17 cellular contexts compared by ENCODE assay signal in the genomic region with DNA sequence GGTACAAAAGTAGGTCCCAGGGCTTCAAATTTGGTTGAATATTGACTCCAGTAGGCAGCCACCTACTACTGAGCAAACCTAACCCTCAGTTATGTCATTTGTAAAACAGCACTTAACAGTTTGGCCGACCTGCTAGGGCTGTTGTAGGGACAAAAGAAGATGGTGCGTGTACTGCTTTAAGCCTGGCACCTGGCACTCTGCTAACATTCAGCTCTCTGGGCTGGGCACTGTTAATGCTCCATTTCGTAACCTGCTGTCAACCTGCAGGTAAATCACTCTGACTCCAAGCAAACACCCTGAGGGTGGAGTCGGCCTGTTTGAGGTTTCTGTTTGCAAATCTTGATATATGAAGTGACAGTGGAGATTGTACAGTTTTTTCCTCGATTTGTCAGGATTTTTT. TPM values are rescaled to one million over a fixed set of nuclear protein-coding genes. Genes with fewer than 3 reads are reported as not detected.
A peak's percentile ranks its signal among the peaks of the same experiment; 100 is the strongest.
DNase-seq lines count a peak whose midpoint lies in the region; ATAC-seq and TF ChIP-seq lines count a peak whose summit lies in the region.
"Had no signal": no experiment of that assay in that cellular context is flagged by ENCODE, and none has a peak within 500 bp of the region (broad histone marks: within the 10 kb centered on the region; RNA-seq: fewer than 3 reads in every experiment).

No MANE protein-coding gene starts in this region.

- H2AFZ ChIP-seq in mesenchymal stem cell (ENCODE audit: low read depth, low read length): no peak overlapping the region

- no peak overlapping the region for H3K18ac ChIP-seq in mesenchymal stem cell (ENCODE audit: low read depth in 1 of 2, low read length in 2 of 2)

- H3K14ac ChIP-seq in mesenchymal stem cell (ENCODE audit: low read length in 2 of 2): no peak overlapping the region

- TF ChIP-seq POLR2A in breast epithelium (IDR thresholded peaks at IDR 0.05): no peak

- no peak overlapping the region for H4K91ac ChIP-seq in mesenchymal stem cell (ENCODE audit: low read length)

- H2BK15ac ChIP-seq in mesenchymal stem cell (ENCODE audit: low read depth, poor library complexity, severe bottlenecking): no peak overlapping the region

- H3K4ac ChIP-seq in mesenchymal stem cell (ENCODE audit: low read depth in 1 of 2, low read length in 2 of 2): no peak overlapping the region

- no peak overlapping the region for H3K4me2 ChIP-seq in mesenchymal stem cell (ENCODE audit: low read length, poor library complexity, severe bottlenecking)

- peaks cover 4% of the 10 kb centered on the region in 2 donors for H3K4me1 ChIP-seq in breast epithelium
- H3K4me1 ChIP-seq in mesenchymal stem cell (ENCODE audit: control insufficient read depth, insufficient read depth, low read depth, low read length): peaks cover 3% of the 10 kb centered on the region

- no peak overlapping the region for H2AK5ac ChIP-seq in mesenchymal stem cell (ENCODE audit: low read length, severe bottlenecking)

- no peak overlapping the region for H2BK120ac ChIP-seq in mesenchymal stem cell (ENCODE audit: low read depth, low read length)

- H3K9ac ChIP-seq in mesenchymal stem cell (ENCODE audit: low read length): no peak overlapping the region

- 98% methylated on average over 4 of the region's 5 CpGs for WGBS in mesenchymal stem cell

- H3K27me3 ChIP-seq in breast epithelium (no peaks in the 10 kb centered on the region), mesenchymal stem cell (ENCODE audit: control insufficient read depth in 1 of 2, insufficient read depth in 1 of 2, low read length in 2 of 2) (no peaks in the 10 kb centered on the region)
- H3K27me3 ChIP-seq: spleen, tibial nerve had no signal

- H3K27me3 Mint-ChIP-seq in activated naive CD8-positive, alpha-beta T cell: no peaks in the 10 kb centered on the region
- no peaks in the 10 kb centered on the region for H3K27me3 Mint-ChIP-seq in activated naive CD8-positive, alpha-beta T cell treated with anti-CD3 and anti-CD28 coated beads, Interleukin-2, amount 50 U/mL, for 24 hours
- H3K27me3 Mint-ChIP-seq: activated CD8-positive, alpha-beta T cell treated with anti-CD3 and anti-CD28 coated beads for 36 hours; central memory CD8-positive, alpha-beta T cell had no signal

- no peak overlapping the region for H3K23ac ChIP-seq in mesenchymal stem cell (ENCODE audit: low read length in 2 of 2)

- no peak overlapping the region for H2BK12ac ChIP-seq in mesenchymal stem cell (ENCODE audit: low read length in 2 of 2)

- H3K36me3 ChIP-seq in breast epithelium: peaks cover 8% of the 10 kb centered on the region
- peaks cover 51 to 67% of the 10 kb centered on the region in 2 experiments for H3K36me3 ChIP-seq in mesenchymal stem cell (ENCODE audit: control insufficient read depth in 1 of 2, insufficient read depth in 2 of 2, low read depth in 1 of 2, low read length in 2 of 2)

- peaks cover 36% of the 10 kb centered on the region for H3K4me1 Mint-ChIP-seq in activated naive CD8-positive, alpha-beta T cell (ENCODE audit: low read depth)
- peaks cover 47% of the 10 kb centered on the region for H3K4me1 Mint-ChIP-seq in activated naive CD8-positive, alpha-beta T cell treated with anti-CD3 and anti-CD28 coated beads, Interleukin-2, amount 50 U/mL, for 24 hours

- H3K4me3 ChIP-seq in breast epithelium (no peak overlapping the region), mesenchymal stem cell (ENCODE audit: insufficient read depth in 1 of 2, low read depth in 1 of 2, low read length in 2 of 2) (no peak overlapping the region)
- H3K4me3 ChIP-seq: spleen, tibial nerve had no signal

- H3K9me3 ChIP-seq in breast epithelium (no peaks in the 10 kb centered on the region), mesenchymal stem cell (ENCODE audit: control insufficient read depth, low read length) (no peaks in the 10 kb centered on the region)
- H3K9me3 ChIP-seq: spleen, tibial nerve had no signal

- peak overlapping the region; percentile 59 for H3K27ac ChIP-seq in breast epithelium
- H3K27ac ChIP-seq in mesenchymal stem cell (ENCODE audit: low read length, poor library complexity, severe bottlenecking): no peak overlapping the region
- H3K27ac ChIP-seq: spleen, tibial nerve had no signal

- intact Hi-C loops in breast epithelium (cut with DNase I; ENCODE audit: low total_unique reads): no loop called here

- no peaks in the 10 kb centered on the region for H3K9me3 Mint-ChIP-seq in activated naive CD8-positive, alpha-beta T cell (ENCODE audit: low read depth)
- no peaks in the 10 kb centered on the region for H3K9me3 Mint-ChIP-seq in activated naive CD8-positive, alpha-beta T cell treated with anti-CD3 and anti-CD28 coated beads, Interleukin-2, amount 50 U/mL, for 24 hours
- H3K9me3 Mint-ChIP-seq: activated CD8-positive, alpha-beta T cell treated with anti-CD3 and anti-CD28 coated beads for 36 hours; central memory CD8-positive, alpha-beta T cell had no signal

- ATAC-seq in activated naive CD8-positive, alpha-beta T cell treated with anti-CD3 and anti-CD28 coated beads, Interleukin-2, amount 50 U/mL, for 24 hours: no peak
- ATAC-seq in GM21529 (IDR thresholded peaks at IDR 0.05; ENCODE audit: unreplicated experiment): no peak
- ATAC-seq: activated CD8-positive, alpha-beta T cell treated with anti-CD3 and anti-CD28 coated beads for 36 hours had no signal

- H3K79me1 ChIP-seq in mesenchymal stem cell (replicated peaks; ENCODE audit: low read length, poor library complexity, severe bottlenecking): peaks cover 24% of the 10 kb centered on the region

- no peak for DNase-seq in activated naive CD8-positive, alpha-beta T cell treated with anti-CD3 and anti-CD28 coated beads, Interleukin-2, amount 50 U/mL, for 24 hours
- DNase-seq in breast epithelium (ENCODE audit: low spot score in 2 of 2) (peak; percentile 69 to 89), mesenchymal stem cell (no peak), ureter (ENCODE audit: low spot score) (peak; percentile 69), T1000 (lab: John Stamatoyannopoulos, UW) (no peak), cerebellar nuclear complex (lab: John Stamatoyannopoulos, UW) (no peak)
- DNase-seq: activated CD8-positive, alpha-beta T cell treated with anti-CD3 and anti-CD28 coated beads for 36 hours; activated naive CD4-positive, alpha-beta T cell; hippocampal formation; occipital lobe; spleen had no signal

- peaks cover 5% of the 10 kb centered on the region for H3K36me3 Mint-ChIP-seq in activated naive CD8-positive, alpha-beta T cell
- peaks cover 57% of the 10 kb centered on the region for H3K36me3 Mint-ChIP-seq in activated naive CD8-positive, alpha-beta T cell treated with anti-CD3 and anti-CD28 coated beads, Interleukin-2, amount 50 U/mL, for 24 hours (ENCODE audit: low read depth)

- no peak overlapping the region for H2BK5ac ChIP-seq in mesenchymal stem cell (ENCODE audit: low read depth, low read length, poor library complexity, severe bottlenecking)

- H3K27ac Mint-ChIP-seq in activated naive CD8-positive, alpha-beta T cell: peak overlapping the region; percentile 58
- no peak overlapping the region for H3K27ac Mint-ChIP-seq in activated naive CD8-positive, alpha-beta T cell treated with anti-CD3 and anti-CD28 coated beads, Interleukin-2, amount 50 U/mL, for 24 hours

- no peak for TF ChIP-seq CTCF in breast epithelium (IDR thresholded peaks at IDR 0.05)

- H3K4me3 Mint-ChIP-seq in activated naive CD8-positive, alpha-beta T cell: no peak overlapping the region
- no peak overlapping the region for H3K4me3 Mint-ChIP-seq in activated naive CD8-positive, alpha-beta T cell treated with anti-CD3 and anti-CD28 coated beads, Interleukin-2, amount 50 U/mL, for 24 hours
- H3K4me3 Mint-ChIP-seq: activated CD8-positive, alpha-beta T cell treated with anti-CD3 and anti-CD28 coated beads for 36 hours; central memory CD8-positive, alpha-beta T cell had no signal

- peak overlapping the region; percentile 42 for H4K8ac ChIP-seq in mesenchymal stem cell (ENCODE audit: low read length)

RNA-seq across cellular contexts. Expression of a gene that starts 7.2 kb away (rescaled TPM):
- 10 to 100 TPM; 30.6 to 65.1 (median 52.4) TPM for total RNA-seq in breast epithelium
- 18.7 TPM for polyA plus RNA-seq in mesenchymal stem cell (2013, experiment 1 of 2)
- polyA plus RNA-seq in mesenchymal stem cell (2013, experiment 2 of 2): 18.2 TPM
- 105 TPM for total RNA-seq in ureter

RNA-seq across cellular contexts. Expression of a gene that starts 27.0 kb away (rescaled TPM):
- total RNA-seq in breast epithelium (10 to 100 TPM; 12.8 to 21.8 (median 13.0) TPM), ureter (13.3 TPM)
- polyA plus RNA-seq in mesenchymal stem cell (2013, experiment 1 of 2): 8.8 TPM
- 8.6 TPM for polyA plus RNA-seq in mesenchymal stem cell (2013, experiment 2 of 2)

RNA-seq across cellular contexts. Expression of a gene that starts 46.8 kb away (rescaled TPM):
- total RNA-seq in breast epithelium (1,000 to 10,000 TPM in 2 of 3 donors, 10 to 100 TPM in 1; 40.0 to 4,981 (median 3,161) TPM), ureter (6.2 TPM)
- not detected for polyA plus RNA-seq in mesenchymal stem cell (2013, experiment 1 of 2)
- polyA plus RNA-seq in mesenchymal stem cell (2013, experiment 2 of 2): not detected
- total RNA-seq: activated CD8-positive, alpha-beta T cell treated with anti-CD3 and anti-CD28 coated beads for 36 hours; epithelial cell of proximal tubule; lung microvascular endothelial cell; occipital lobe had no signal

RNA-seq across cellular contexts. Expression of a gene that starts 58.9 kb away (rescaled TPM):
- total RNA-seq in breast epithelium (10 to 100 TPM; 19.4 to 43.6 (median 31.5) TPM), ureter (41.3 TPM)
- 27.8 TPM for polyA plus RNA-seq in mesenchymal stem cell (2013, experiment 1 of 2)
- polyA plus RNA-seq in mesenchymal stem cell (2013, experiment 2 of 2): 28.1 TPM

Comparison
In these comparisons a context has a peak if more than half of its experiments do, and no peak if none do; other contexts are left out.
1. DNase-seq: peak in breast epithelium (2 of 2) and ureter (single experiment); none in activated naive CD8-positive, alpha-beta T cell treated with anti-CD3 and anti-CD28 coated beads, Interleukin-2, amount 50 U/mL, for 24 hours (single experiment), mesenchymal stem cell (single experiment), T1000 (single experiment) and cerebellar nuclear complex (0 of 2).